19 cellular contexts compared by ENCODE assay signal in genomic region chr16:89020925-89021595, GRCh38. TPM values are rescaled to one million over a fixed set of nuclear protein-coding genes. Genes with fewer than 3 reads are reported as not detected.
DNase-seq lines count a peak whose midpoint lies in the region; ATAC-seq and TF ChIP-seq lines count a peak whose summit lies in the region.
"Had no signal": no experiment of that assay in that cellular context is flagged by ENCODE, and none has a peak within 500 bp of the region (broad histone marks: within the 10 kb centered on the region; RNA-seq: fewer than 3 reads in every experiment).

No MANE protein-coding gene starts in this region.

- H3K9ac ChIP-seq in smooth muscle cell (ENCODE audit: low read depth): no peak overlapping the region
- H3K9ac ChIP-seq: GM23248 had no signal

- 87% methylated on average over 23 of the region's 23 CpGs for WGBS in right cardiac atrium
- 90 to 94% (median 92%) methylated on average over 23 of the region's 23 CpGs for WGBS in spleen, 5 donors
- 92% methylated on average over 23 of the region's 23 CpGs for whole genome bisulfite sequencing in smooth muscle cell (ENCODE audit: low lambda C conversion rate)

- H3F3A ChIP-seq in smooth muscle cell (ENCODE audit: low read depth): no peaks in the 10 kb centered on the region

- H3K4me3 ChIP-seq in right atrium auricular region: no peak overlapping the region
- H3K4me3 ChIP-seq in right cardiac atrium (ENCODE audit: low read length): no peak overlapping the region
- H3K4me3 ChIP-seq in spleen: no peak overlapping the region
- no peak overlapping the region for H3K4me3 ChIP-seq in smooth muscle cell
- H3K4me3 ChIP-seq: GM23248, HAP-1, Peyer's patch had no signal

- ATAC-seq in left cardiac atrium: no peak
- no peak for ATAC-seq in WTC11
- ATAC-seq in right cardiac atrium: no peak
- ATAC-seq in HG02642 (IDR thresholded peaks at IDR 0.05; ENCODE audit: poor library complexity, unreplicated experiment): no peak

- H3K4me1 ChIP-seq in right atrium auricular region: no peaks in the 10 kb centered on the region
- H3K4me1 ChIP-seq in right cardiac atrium (ENCODE audit: control insufficient read depth, insufficient read depth, low read length): no peaks in the 10 kb centered on the region
- H3K4me1 ChIP-seq in spleen: peaks cover 0 to 4% (median 0%) of the 10 kb centered on the region in 6 donors
- no peaks in the 10 kb centered on the region for H3K4me1 ChIP-seq in smooth muscle cell (ENCODE audit: low read depth)
- H3K4me1 ChIP-seq: HAP-1, Peyer's patch had no signal

- no peak overlapping the region for H3K4me2 ChIP-seq in smooth muscle cell

- 0 out of 2 replicates have a peak, but pooled peaks cover 5% of the 10 kb centered on the region for H3K4me1 Mint-ChIP-seq in WTC11
- H3K4me1 Mint-ChIP-seq: B cell had no signal

- intact Hi-C loops in left cardiac atrium (cut with DNase I) (no loop called here), right cardiac atrium (cut with DNase I) (no loop called here), spleen (cut with DNase I; ENCODE audit: low total_unique reads) (no loop called here)

- POLR2A ChIA-PET in WTC11 (lab: Charles Lee): no interaction called here

- no peak overlapping the region for H2AFZ ChIP-seq in smooth muscle cell (ENCODE audit: low read depth)
- H2AFZ ChIP-seq: GM23248 had no signal

- H3K27me3 ChIP-seq in right atrium auricular region (no peaks in the 10 kb centered on the region), right cardiac atrium (ENCODE audit: control insufficient read depth, insufficient read depth) (no peaks in the 10 kb centered on the region), spleen (replicated peaks in 1 of 7) (peaks cover 0 to 54% (median 4%) of the 10 kb centered on the region in 7 donors), smooth muscle cell (ENCODE audit: low read depth) (no peaks in the 10 kb centered on the region)
- H3K27me3 ChIP-seq: Peyer's patch had no signal

- no peaks in the 10 kb centered on the region for H3K27me3 Mint-ChIP-seq in WTC11 (ENCODE audit: low read depth)

- CTCF ChIA-PET in WTC11 (lab: Charles Lee): interaction anchor here (0.6 to 0.7 kb wide), 2 partner anchors 125 to 283 kb away, joined by 3 to 9 read pairs; no protein-coding TSS in a partner anchor

- H3K9me3 ChIP-seq in right atrium auricular region (peaks cover 0 to 9% of the 10 kb centered on the region in 2 donors), right cardiac atrium (ENCODE audit: control insufficient read depth, low read length) (peaks cover under 1% of the 10 kb centered on the region), spleen (peaks cover 0 to 13% (median 8%) of the 10 kb centered on the region in 8 donors), smooth muscle cell (replicated peaks; ENCODE audit: low read depth) (no peaks in the 10 kb centered on the region)
- H3K9me3 ChIP-seq: HAP-1 had no signal

- no peaks in the 10 kb centered on the region for H4K20me1 ChIP-seq in smooth muscle cell (ENCODE audit: low read depth)

- no peaks in the 10 kb centered on the region for H3K79me2 ChIP-seq in smooth muscle cell (ENCODE audit: low read depth)

- H3K27ac ChIP-seq in right atrium auricular region (no peak overlapping the region), right cardiac atrium (ENCODE audit: low read length) (no peak overlapping the region), spleen (no peak overlapping the region), smooth muscle cell (ENCODE audit: low read depth) (no peak overlapping the region)
- H3K27ac ChIP-seq: GM23248, HL-60, Peyer's patch had no signal

- H3K36me3 Mint-ChIP-seq in WTC11: no peaks in the 10 kb centered on the region; the same call in 1 of the 2 replicates

- peaks cover 9% of the 10 kb centered on the region for H3K9me3 Mint-ChIP-seq in WTC11

- no peak for TF ChIP-seq POLR2A in spleen (IDR thresholded peaks at IDR 0.05)

- no peak for TF ChIP-seq CTCF in right atrium auricular region (IDR thresholded peaks at IDR 0.05)
- TF ChIP-seq CTCF in WTC11 (IDR thresholded peaks at IDR 0.05): no peak
- no peak for TF ChIP-seq CTCF in spleen (IDR thresholded peaks at IDR 0.05 in 8 of 11, conservative IDR thresholded peaks at IDR 0.05 in 3 of 11)
- no peak for TF ChIP-seq CTCF in smooth muscle cell (IDR thresholded peaks at IDR 0.05; ENCODE audit: borderline replicate concordance, insufficient read depth, poor library complexity, severe bottlenecking)

- DNase-seq in left cardiac atrium (peak; percentile 3), right atrium auricular region (ENCODE audit: low spot score) (no peak), WTC11 (ENCODE audit: low spot score) (peak; percentile 5), right cardiac atrium (peak; percentile 3 to 11 (median 8)), spleen (peak; percentile 39), cerebellar nuclear complex (lab: John Stamatoyannopoulos, UW) (no peak), smooth muscle cell (lab: John Stamatoyannopoulos, UW; ENCODE audit: unreplicated experiment) (no peak)
- DNase-seq: GDM1, GM23248, KG1, NCI-H1092 treated with DMSO at 0.1 percent for 48 hours, NCI-H2029, NCI-H345, Peyer's patch had no signal

- no peak overlapping the region for H3K4me3 Mint-ChIP-seq in WTC11
- H3K4me3 Mint-ChIP-seq: B cell had no signal

- H3K36me3 ChIP-seq in right atrium auricular region (no peaks in the 10 kb centered on the region), spleen (no peaks in the 10 kb centered on the region), smooth muscle cell (ENCODE audit: low read depth) (no peaks in the 10 kb centered on the region)
- H3K36me3 ChIP-seq: HAP-1, Peyer's patch had no signal

- H3K27ac Mint-ChIP-seq in WTC11: no peak overlapping the region
- H3K27ac Mint-ChIP-seq: B cell had no signal

TF ChIP-seq in WTC11, 78 proteins besides CTCF, POLR2A, EP300 and RAD21:
- TF ChIP-seq NR3C1 (CRISPR knock-in tag; conservative IDR thresholded peaks at IDR 0.05; ENCODE audit: low read depth): no peak
- no peak for TF ChIP-seq ZNF121 (CRISPR knock-in tag; IDR thresholded peaks at IDR 0.05)

RNA-seq across cellular contexts. Expression of gene CBFA2T3, which starts 44.1 kb away (rescaled TPM):
- total RNA-seq in left cardiac atrium (1 to 10 TPM; 6.5 to 6.6 TPM), right atrium auricular region (1 to 10 TPM; 1.1 to 2.6 TPM), WTC11 (2021) (1.9 to 2.8 TPM (median 2.6 TPM) in 3 replicates), right cardiac atrium (1 to 10 TPM; 5.6 to 8.5 (median 6.9) TPM), spleen (10 to 100 TPM; 10.5 to 59.8 (median 56.3) TPM), smooth muscle cell (0.45 TPM in 1 of 2 replicates, not detected in the other)
- polyA plus RNA-seq in right cardiac atrium (7.3 TPM), spleen (10 to 100 TPM in 2 of 3 donors, 1 to 10 TPM in 1; 8.4 to 25.1 (median 14.3) TPM), smooth muscle cell (0.25 and 0.87 TPM in 2 replicates)
- total RNA-seq: GM23248, SK-MEL-5 had no signal
- polyA plus RNA-seq: GM23248 had no signal

Comparison
In these comparisons a context has a peak if more than half of its experiments do, and no peak if none do; other contexts are left out.
1. DNase-seq: peak in left cardiac atrium (single experiment), WTC11 (single experiment), right cardiac atrium (3 of 3) and spleen (single experiment); none in right atrium auricular region (single experiment), cerebellar nuclear complex (0 of 2) and smooth muscle cell (single experiment).